8 cellular contexts compared by ENCODE assay signal in the genomic region with DNA sequence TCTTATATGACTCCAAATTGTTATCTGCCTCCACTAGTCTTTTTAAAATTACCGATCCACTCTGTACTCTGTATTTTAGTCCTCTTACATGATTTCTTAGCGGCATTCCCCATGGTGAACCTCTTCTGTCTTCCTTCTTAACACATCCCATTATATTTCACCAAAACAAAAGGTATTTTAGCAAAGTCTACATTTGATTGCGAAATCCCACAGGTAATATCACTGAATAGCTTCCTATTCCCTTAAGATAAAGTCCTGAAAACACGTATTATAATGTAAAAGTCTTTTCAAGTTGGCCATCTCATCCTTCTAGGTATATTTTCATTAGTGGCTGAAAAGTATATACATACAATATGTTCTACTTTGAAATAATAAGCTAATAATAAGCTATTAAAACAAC.
"Had no signal": no experiment of that assay in that cellular context is flagged by ENCODE, and none has a peak within 500 bp of the region (broad histone marks: within the 10 kb centered on the region; RNA-seq: fewer than 3 reads in every experiment).

No MANE protein-coding gene starts in this region.

- H3K4me1 Mint-ChIP-seq: IgD-negative memory B cell had no signal

- ATAC-seq: K562 had no signal

- H3K27ac Mint-ChIP-seq: H9, IgD-negative memory B cell had no signal

- H3K27ac ChIP-seq: GM23248, HL-60 had no signal

- H3K4me3 Mint-ChIP-seq: H9, IgD-negative memory B cell had no signal

- H2AFZ ChIP-seq: GM23248 had no signal

- H3K9ac ChIP-seq: GM23248 had no signal

- H3K9me3 Mint-ChIP-seq: H9 had no signal

- H3K4me3 ChIP-seq: GM23248, K562 had no signal

- DNase-seq: GM23248, GOT3, H9, HCEC 1CT, KG1 had no signal

- H3K36me3 Mint-ChIP-seq: IgD-negative memory B cell had no signal

- H3K27me3 Mint-ChIP-seq: IgD-negative memory B cell had no signal
